Comparison of ENCODE assay signal across 1 cellular context in genomic region chr15:67080900-67081431, GRCh38.
TF ChIP-seq lines count a peak whose summit lies in the region.

No MANE protein-coding gene starts in this region.

TF ChIP-seq in K562, 482 proteins besides CTCF, POLR2A, EP300 and RAD21 (continued from another document and continues in another):
- TF ChIP-seq THRA (IDR thresholded peaks at IDR 0.05), result no peak
- peak; percentile 72; the same call in 1 of the 2 replicates for TF ChIP-seq MTA1 (IDR thresholded peaks at IDR 0.05; ENCODE audit: borderline replicate concordance)
- TF ChIP-seq GABPA (tag; conservative IDR thresholded peaks at IDR 0.05; ENCODE audit: low read depth), result no peak
- no peak for TF ChIP-seq HINFP (tag; conservative IDR thresholded peaks at IDR 0.05; ENCODE audit: low read depth)
- TF ChIP-seq ATF1 (CRISPR knock-in tag; IDR thresholded peaks at IDR 0.05), result no peak
- TF ChIP-seq ATF1 (tag; IDR thresholded peaks at IDR 0.05), result peak; percentile 63
- TF ChIP-seq TEAD4 (IDR thresholded peaks at IDR 0.05; ENCODE audit: low read length), result peak; percentile 57; the same call in 1 of the 2 replicates
- TF ChIP-seq TEAD4 (CRISPR knock-in tag; IDR thresholded peaks at IDR 0.05; ENCODE audit: borderline replicate concordance), result no peak
- TF ChIP-seq SMARCE1 (IDR thresholded peaks at IDR 0.05), result 0 out of 2 replicates have a peak, but pooled peaks have one; percentile 47
- peak; percentile 17; the same call in 1 of the 2 replicates for TF ChIP-seq ZNF644 (tag; IDR thresholded peaks at IDR 0.05; ENCODE audit: low read depth)
- no peak for TF ChIP-seq NFXL1 (CRISPR knock-in tag; IDR thresholded peaks at IDR 0.05)
- no peak for TF ChIP-seq ZNF121 (CRISPR knock-in tag; conservative IDR thresholded peaks at IDR 0.05)
- TF ChIP-seq ZNF655 (CRISPR knock-in tag; IDR thresholded peaks at IDR 0.05), result no peak
- TF ChIP-seq RBM15 (IDR thresholded peaks at IDR 0.05; ENCODE audit: insufficient read depth, low read length), result no peak
- no peak for TF ChIP-seq CEBPZ (IDR thresholded peaks at IDR 0.05; ENCODE audit: borderline replicate concordance, low read depth, low read length)
- TF ChIP-seq ZFP36 (IDR thresholded peaks at IDR 0.05; ENCODE audit: low read depth, low read length, partially characterized antibody), result no peak
- no peak for TF ChIP-seq ZNF583 (CRISPR knock-in tag; IDR thresholded peaks at IDR 0.05)
- TF ChIP-seq ZNF766 (CRISPR knock-in tag; conservative IDR thresholded peaks at IDR 0.05), result peak; percentile 46; the same call in 1 of the 2 replicates
- TF ChIP-seq ZNF592 (IDR thresholded peaks at IDR 0.05), result peak; percentile 90
- TF ChIP-seq PTRF (tag; IDR thresholded peaks at IDR 0.05), result no peak
- peak; percentile 18; the same call in 1 of the 2 replicates for TF ChIP-seq EP400 (IDR thresholded peaks at IDR 0.05)
- no peak for TF ChIP-seq PYGO2 (tag; IDR thresholded peaks at IDR 0.05)
- TF ChIP-seq PHTF2 (CRISPR knock-in tag; IDR thresholded peaks at IDR 0.05), result no peak
- peak; percentile 60 for TF ChIP-seq NCOR1 (IDR thresholded peaks at IDR 0.05)
- TF ChIP-seq PKNOX1 (IDR thresholded peaks at IDR 0.05), result 0 out of 2 replicates have a peak, but pooled peaks have one; percentile 14
- no peak for TF ChIP-seq HLTF (IDR thresholded peaks at IDR 0.05)
- no peak for TF ChIP-seq NR2C2 (CRISPR knock-in tag; IDR thresholded peaks at IDR 0.05)
- peak; percentile 44; the same call in 1 of the 2 replicates for TF ChIP-seq NR2C2 (tag; IDR thresholded peaks at IDR 0.05)
- no peak for TF ChIP-seq ZNF41 (CRISPR knock-in tag; conservative IDR thresholded peaks at IDR 0.05)
- TF ChIP-seq POLR2B (IDR thresholded peaks at IDR 0.05; ENCODE audit: low read depth, partially characterized antibody), result no peak
- 0 out of 2 replicates have a peak, but pooled peaks have one; percentile 69 for TF ChIP-seq HDAC8 (tag; IDR thresholded peaks at IDR 0.05)
- no peak for TF ChIP-seq TCF15 (CRISPR knock-in tag; IDR thresholded peaks at IDR 0.05)
- TF ChIP-seq FOXM1 (IDR thresholded peaks at IDR 0.05; ENCODE audit: low read depth), result no peak
- TF ChIP-seq FOXM1 (CRISPR knock-in tag; IDR thresholded peaks at IDR 0.05; ENCODE audit: low read depth), result no peak
- 0 out of 2 replicates have a peak, but pooled peaks have one; percentile 55 for TF ChIP-seq ZNF584 (CRISPR knock-in tag; IDR thresholded peaks at IDR 0.05; ENCODE audit: low read depth)
- TF ChIP-seq L3MBTL2 (IDR thresholded peaks at IDR 0.05), result peak; percentile 70
- no peak for TF ChIP-seq PTBP1 (IDR thresholded peaks at IDR 0.05; ENCODE audit: low read depth, low read length)
- peak; percentile 14 to 85; a peak in 2 of 4 replicates for TF ChIP-seq TBL1XR1 (IDR thresholded peaks at IDR 0.05; ENCODE audit: low read length in 2 of 2)
- TF ChIP-seq ATF7 (IDR thresholded peaks at IDR 0.05), result no peak
- TF ChIP-seq KAT7 (CRISPR knock-in tag; IDR thresholded peaks at IDR 0.05; ENCODE audit: borderline replicate concordance), result no peak
- peak; percentile 77; the same call in 1 of the 2 replicates for TF ChIP-seq JUND (IDR thresholded peaks at IDR 0.05; ENCODE audit: borderline replicate concordance, low read depth, low read length)
- TF ChIP-seq JUND (tag; IDR thresholded peaks at IDR 0.05; ENCODE audit: borderline replicate concordance, low read depth, low read length), result peak; percentile 74; the same call in 1 of the 3 replicates
- no peak for TF ChIP-seq ZNF695 (CRISPR knock-in tag; IDR thresholded peaks at IDR 0.05)
- TF ChIP-seq FOSL1 (tag; conservative IDR thresholded peaks at IDR 0.05), result peak; percentile 60; the same call in 1 of the 2 replicates
- peak in 1 of 2 experiments; percentile 39; a peak in 1 of 4 replicates for TF ChIP-seq TRIM24 (IDR thresholded peaks at IDR 0.05)
- TF ChIP-seq U2AF1 (optimal IDR thresholded peaks at IDR 0.05; ENCODE audit: low read depth, low read length), result no peak
